11 cellular contexts compared by ENCODE assay signal in genomic region chr6:24924956-24925355, GRCh38. TPM values are rescaled to one million over a fixed set of nuclear protein-coding genes. Genes with fewer than 3 reads are reported as not detected.
A peak's percentile ranks its signal among the peaks of the same experiment; 100 is the strongest.
DNase-seq lines count a peak whose midpoint lies in the region; ATAC-seq and TF ChIP-seq lines count a peak whose summit lies in the region.
"Had no signal": no experiment of that assay in that cellular context is flagged by ENCODE, and none has a peak within 500 bp of the region (broad histone marks: within the 10 kb centered on the region; RNA-seq: fewer than 3 reads in every experiment).

No MANE protein-coding gene starts in this region.

- H3K9me3 ChIP-seq in DND-41 (ENCODE audit: insufficient read depth, low read length, severe bottlenecking) (no peaks in the 10 kb centered on the region), endodermal cell (ENCODE audit: control insufficient read depth, low read length) (no peaks in the 10 kb centered on the region)
- H3K9me3 ChIP-seq: esophagus squamous epithelium, Peyer's patch had no signal

- H2AFZ ChIP-seq in DND-41 (ENCODE audit: low read depth, low read length): no peak overlapping the region

- peak overlapping the region; percentile 10 for H3K4me3 Mint-ChIP-seq in endodermal cell

- H3K9me3 Mint-ChIP-seq in endodermal cell: peaks cover 6% of the 10 kb centered on the region

- peak overlapping the region; percentile 44 for H3K27ac Mint-ChIP-seq in endodermal cell

- H3K4me1 ChIP-seq in DND-41 (ENCODE audit: insufficient read depth, low read length) (peaks cover 87% of the 10 kb centered on the region), endodermal cell (ENCODE audit: control insufficient read depth, insufficient read depth, low read length) (peaks cover 21% of the 10 kb centered on the region)

- no peak overlapping the region for H3K4me3 ChIP-seq in DND-41 (ENCODE audit: low read depth in 1 of 2, low read length in 2 of 2)
- no peak overlapping the region for H3K4me3 ChIP-seq in endodermal cell (ENCODE audit: low read length)
- H3K4me3 ChIP-seq: esophagus squamous epithelium, Peyer's patch had no signal

- DNase-seq in DND-41 (no peak), endodermal cell (no peak), NOMO-1 treated with dmso at 0.1 percent for 144 hours (lab: John Stamatoyannopoulos, UW; ENCODE audit: unreplicated experiment) (no peak), substantia nigra (lab: John Stamatoyannopoulos, UW) (no peak), cerebellar nuclear complex (lab: John Stamatoyannopoulos, UW) (no peak)
- DNase-seq: activated effector memory CD4-positive, alpha-beta T cell treated with Interleukin-2 at 50 U/mL for 16 hours; esophagus squamous epithelium; Peyer's patch had no signal

- no peak for ATAC-seq in DND-41 (ENCODE audit: insufficient read depth, low read depth)
- ATAC-seq in GM18868 (IDR thresholded peaks at IDR 0.05; ENCODE audit: unreplicated experiment): no peak

- peaks cover 61% of the 10 kb centered on the region for H3K79me2 ChIP-seq in DND-41 (ENCODE audit: insufficient read depth, low read length)

- H3K27ac ChIP-seq in 22Rv1: peak overlapping the region; percentile 87
- peak overlapping the region; percentile 51; the same call in 1 of the 2 replicates for H3K27ac ChIP-seq in DND-41 (ENCODE audit: low read length)
- peak overlapping the region; percentile 71 for H3K27ac ChIP-seq in VCaP
- H3K27ac ChIP-seq in endodermal cell (ENCODE audit: low read depth, low read length): no peak overlapping the region
- no peak overlapping the region for H3K27ac ChIP-seq in substantia nigra (ENCODE audit: low read depth, low read length, poor library complexity, severe bottlenecking)
- H3K27ac ChIP-seq: esophagus squamous epithelium had no signal

- no peak for TF ChIP-seq CTCF in 22Rv1 (IDR thresholded peaks at IDR 0.05)
- TF ChIP-seq CTCF in DND-41 (IDR thresholded peaks at IDR 0.05; ENCODE audit: borderline replicate concordance, extremely low read depth, low read length, poor library complexity, severe bottlenecking): no peak
- TF ChIP-seq CTCF in VCaP (conservative IDR thresholded peaks at IDR 0.05): no peak; the same call in 1 of the 2 replicates
- no peak for TF ChIP-seq CTCF in endodermal cell (conservative IDR thresholded peaks at IDR 0.05)

- H3K27me3 ChIP-seq in DND-41 (ENCODE audit: insufficient read depth, low read length, poor library complexity): no peaks in the 10 kb centered on the region
- no peaks in the 10 kb centered on the region for H3K27me3 ChIP-seq in endodermal cell (ENCODE audit: control insufficient read depth, insufficient read depth, low read length, poor library complexity, severe bottlenecking)
- H3K27me3 ChIP-seq: esophagus squamous epithelium, Peyer's patch had no signal

- H3K9ac ChIP-seq in DND-41 (ENCODE audit: low read depth, low read length) (no peak overlapping the region), endodermal cell (ENCODE audit: extremely low read depth, low read length, poor library complexity, severe bottlenecking) (no peak overlapping the region)

- peaks cover 5% of the 10 kb centered on the region for H3K36me3 Mint-ChIP-seq in endodermal cell (ENCODE audit: low read depth)

- H3K36me3 ChIP-seq in DND-41 (ENCODE audit: insufficient read depth, low read length) (no peaks in the 10 kb centered on the region), endodermal cell (ENCODE audit: control insufficient read depth, insufficient read depth, low read length) (no peaks in the 10 kb centered on the region)
- H3K36me3 ChIP-seq: esophagus squamous epithelium, Peyer's patch had no signal

- no peak overlapping the region for H3K4me2 ChIP-seq in DND-41 (ENCODE audit: insufficient read depth, low read length)

- no peaks in the 10 kb centered on the region for H4K20me1 ChIP-seq in DND-41 (ENCODE audit: insufficient read depth, low read length)

- WGBS in endodermal cell (ENCODE audit: insufficient coverage in 1 of 2, insufficient read length in 1 of 2), 2 experiments: 87 to 100% methylated on average over 2 of the region's 2 CpGs

- H3K27me3 Mint-ChIP-seq in endodermal cell (ENCODE audit: insufficient read depth): no peaks in the 10 kb centered on the region

- peaks cover 44% of the 10 kb centered on the region for H3K4me1 Mint-ChIP-seq in endodermal cell

RNA-seq across cellular contexts. Expression of gene RIPOR2, which starts 10.8 kb away (rescaled TPM):
- total RNA-seq in endodermal cell: 10 to 100 TPM in 1 of 2 donors, 1 to 10 TPM in 1; 9.3 to 10.4 TPM
- 7.0 TPM for polyA plus RNA-seq in endodermal cell (2013, experiment 1 of 2)
- polyA plus RNA-seq in endodermal cell (2013, experiment 2 of 2): 6.5 TPM

Comparison
In these comparisons a context has a peak if more than half of its experiments do, and no peak if none do; other contexts are left out.
1. H3K27ac ChIP-seq: peak in 22Rv1 (single experiment), DND-41 (single experiment) and VCaP (single experiment); none in endodermal cell (single experiment) and substantia nigra (single experiment).